ENCODE assay signal across 10 cellular contexts in genomic region chr7:85184599-85185354, GRCh38. TPM values are rescaled to one million over a fixed set of nuclear protein-coding genes. Genes with fewer than 3 reads are reported as not detected.
A peak's percentile ranks its signal among the peaks of the same experiment; 100 is the strongest.
DNase-seq lines count a peak whose midpoint lies in the region; FAIRE-seq and TF ChIP-seq lines count a peak whose summit lies in the region.
"Had no signal": no experiment of that assay in that cellular context is flagged by ENCODE, and none has a peak within 500 bp of the region (broad histone marks: within the 10 kb centered on the region; RNA-seq: fewer than 3 reads in every experiment).

No MANE protein-coding gene starts in this region.

- H3K27ac ChIP-seq in SK-N-MC = no peak overlapping the region

- H3K9me3 ChIP-seq in SK-N-MC (ENCODE audit: low read depth, low read length) = no peaks in the 10 kb centered on the region

- peaks cover 19% of the 10 kb centered on the region for H3K27me3 Mint-ChIP-seq in glutamatergic neuron (ENCODE audit: unreplicated experiment)

- DNase-seq in D341Med (ENCODE audit: low spot score) (peak; percentile 12), SK-N-MC (ENCODE audit: low read depth, low spot score) (no peak), glutamatergic neuron (peak; percentile 72), posterior vena cava (ENCODE audit: low spot score) (peak; percentile 86), 8988T (no peak), GM12892 (ENCODE audit: insufficient read length) (no peak)
- no peak for DNase-seq in NK-92 treated with Interleukin-12 subunit alpha and Interleukin-12 subunit beta, amount 100 ng/mL, for 24 hours (lab: John Stamatoyannopoulos, UW)
- DNase-seq in activated CD4-positive, alpha-beta T cell treated with anti-CD3 and anti-CD28 coated beads, Interleukin-2, amount 50 U/mL, for 4 hours = no peak

- no peaks in the 10 kb centered on the region for H3K36me3 ChIP-seq in SK-N-MC (ENCODE audit: insufficient read depth, low read length)

- H3K9me3 Mint-ChIP-seq in glutamatergic neuron (ENCODE audit: unreplicated experiment) = peaks cover 7% of the 10 kb centered on the region

- no peak for TF ChIP-seq POLR2A in GM12892 (IDR thresholded peaks at IDR 0.05; ENCODE audit: low read depth, low read length)

- peak overlapping the region; percentile 96 for H3K4me3 ChIP-seq in SK-N-MC
- H3K4me3 ChIP-seq: GM12878 had no signal

- FAIRE-seq in GM12892 (lab: Jason Lieb, UNC) = no peak
- FAIRE-seq: GM12878 had no signal

- H3K36me3 Mint-ChIP-seq in glutamatergic neuron (ENCODE audit: unreplicated experiment) = no peaks in the 10 kb centered on the region
- H3K36me3 Mint-ChIP-seq: IgD-negative memory B cell had no signal

- TF ChIP-seq CTCF in glutamatergic neuron (IDR thresholded peaks at IDR 0.05; ENCODE audit: partially characterized antibody, unreplicated experiment) = no peak

- intact Hi-C loops in posterior vena cava (cut with DNase I) = loop anchor here in 1 of 2 donors (5.0 kb wide), 1 partner anchor 142 kb away; no protein-coding TSS in a partner anchor

- no peak overlapping the region for H3K27ac Mint-ChIP-seq in glutamatergic neuron (ENCODE audit: unreplicated experiment)
- H3K27ac Mint-ChIP-seq: IgD-negative memory B cell had no signal

- H3K9ac ChIP-seq in SK-N-MC (ENCODE audit: insufficient read length) = no peak overlapping the region

- H3K4me3 Mint-ChIP-seq in glutamatergic neuron (ENCODE audit: unreplicated experiment) = peak overlapping the region; percentile 92

- peaks cover 15% of the 10 kb centered on the region for H3K4me1 Mint-ChIP-seq in glutamatergic neuron (ENCODE audit: low read depth, unreplicated experiment)

RNA-seq across cellular contexts. Expression of gene SEMA3D, which starts 2.1 kb away (rescaled TPM):
- total RNA-seq in glutamatergic neuron (ENCODE audit: unreplicated experiment) = 13.6 TPM
- total RNA-seq in posterior vena cava = 10 to 100 TPM; 19.8 to 21.4 TPM
- not detected for polyA plus RNA-seq in GM12892 (2012; ENCODE audit: missing spikeins)
- total RNA-seq: GM12878 had no signal
- polyA plus RNA-seq: IgD-negative memory B cell had no signal

Comparison
In these comparisons a context has a peak if more than half of its experiments do, and no peak if none do; other contexts are left out.
1. DNase-seq: peak in D341Med (single experiment), glutamatergic neuron (single experiment) and posterior vena cava (single experiment); none in SK-N-MC (single experiment), NK-92 treated with Interleukin-12 subunit alpha and Interleukin-12 subunit beta, amount 100 ng/mL, for 24 hours (single experiment), 8988T (single experiment), activated CD4-positive, alpha-beta T cell treated with anti-CD3 and anti-CD28 coated beads, Interleukin-2, amount 50 U/mL, for 4 hours (0 of 2) and GM12892 (single experiment).